Comparison of ENCODE assay signal across 28 cellular contexts in genomic region chr6:56481957-56482356, GRCh38.
"Had no signal": no experiment of that assay in that cellular context is flagged by ENCODE, and none has a peak within 500 bp of the region (broad histone marks: within the 10 kb centered on the region; RNA-seq: fewer than 3 reads in every experiment).

No MANE protein-coding gene starts in this region.

- H3K4me3 Mint-ChIP-seq: effector memory CD8-positive, alpha-beta T cell; immature natural killer cell; natural killer cell; stimulated activated naive B cell treated with anti-CD40 and anti-IgM and Interleukin-4, amounts not matched to agents 10 μg/mL and 1 μg/mL and 100 μg/mL, for 72 hours; stimulated activated naive CD8-positive, alpha-beta T cell treated with anti-CD3 and anti-CD28 coated beads, Interleukin-15, Interleukin-2, amounts not matched to agents 100 ng/mL and 50 ng/mL, for 24 hours had no signal

- H3K4me3 ChIP-seq: esophagus squamous epithelium, heart right ventricle, ovary, psoas muscle, suprapubic skin, transverse colon had no signal

- H3K27ac ChIP-seq: esophagus squamous epithelium, heart right ventricle, ovary, psoas muscle, suprapubic skin had no signal

- H3K27me3 Mint-ChIP-seq: effector memory CD8-positive, alpha-beta T cell; stimulated activated naive B cell treated with anti-CD40 and anti-IgM and Interleukin-4, amounts not matched to agents 10 μg/mL and 1 μg/mL and 100 μg/mL, for 72 hours; stimulated activated naive CD8-positive, alpha-beta T cell treated with anti-CD3 and anti-CD28 coated beads, Interleukin-15, Interleukin-2, amounts not matched to agents 100 ng/mL and 50 ng/mL, for 24 hours had no signal

- ATAC-seq: effector memory CD8-positive, alpha-beta T cell; heart right ventricle; natural killer cell; psoas muscle; right cardiac atrium; stimulated activated naive B cell treated with anti-CD40 and anti-IgM and Interleukin-4, amounts not matched to agents 10 μg/mL and 1 μg/mL and 100 μg/mL, for 72 hours had no signal

- FAIRE-seq: small intestine had no signal

- H3K27ac Mint-ChIP-seq: effector memory CD8-positive, alpha-beta T cell; immature natural killer cell; natural killer cell; stimulated activated naive B cell treated with anti-CD40 and anti-IgM and Interleukin-4, amounts not matched to agents 10 μg/mL and 1 μg/mL and 100 μg/mL, for 72 hours; stimulated activated naive CD8-positive, alpha-beta T cell treated with anti-CD3 and anti-CD28 coated beads, Interleukin-15, Interleukin-2, amounts not matched to agents 100 ng/mL and 50 ng/mL, for 24 hours had no signal

- H3K36me3 Mint-ChIP-seq: natural killer cell; stimulated activated naive B cell treated with anti-CD40 and anti-IgM and Interleukin-4, amounts not matched to agents 10 μg/mL and 1 μg/mL and 100 μg/mL, for 72 hours had no signal

- H3K4me1 Mint-ChIP-seq: immature natural killer cell; natural killer cell; stimulated activated naive B cell treated with anti-CD40 and anti-IgM and Interleukin-4, amounts not matched to agents 10 μg/mL and 1 μg/mL and 100 μg/mL, for 72 hours had no signal

- H3K36me3 ChIP-seq: ovary had no signal

- DNase-seq: cerebellar nuclear complex; cortex of kidney; effector memory CD8-positive, alpha-beta T cell; erythroblast; esophagus squamous epithelium; foreskin melanocyte; glutamatergic neuron; heart right ventricle; hypothalamus; immature natural killer cell; islet precursor cell; kidney glomerular epithelial cell; left ventricle myocardium superior; mesenchymal stem cell; midbrain; natural killer cell; occipital lobe; ovary; posterior cingulate gyrus; psoas muscle; right cardiac atrium; stimulated activated CD4-positive, alpha-beta T cell treated with anti-CD3 and anti-CD28 coated beads, Interleukin-15, amount 100 ng/mL, for 24 hours; stimulated activated CD4-positive, alpha-beta T cell treated with anti-CD3 and anti-CD28 coated beads, Interleukin-2, amount 100 ng/mL, for 48 hours; stimulated activated naive B cell treated with anti-CD40 and anti-IgM and Interleukin-4, amounts not matched to agents 10 μg/mL and 1 μg/mL and 100 μg/mL, for 72 hours had no signal

- H3K9me3 ChIP-seq: ovary, psoas muscle, transverse colon had no signal

- H3K27me3 ChIP-seq: esophagus squamous epithelium, heart right ventricle, ovary, suprapubic skin, transverse colon had no signal

- H3K4me1 ChIP-seq: esophagus squamous epithelium, psoas muscle, suprapubic skin had no signal
